Comparison of ENCODE assay signal across 21 cellular contexts in genomic region chr7:82760831-82761230, GRCh38.
"Had no signal": no experiment of that assay in that cellular context is flagged by ENCODE, and none has a peak within 500 bp of the region (broad histone marks: within the 10 kb centered on the region; RNA-seq: fewer than 3 reads in every experiment).

No MANE protein-coding gene starts in this region.

- H3K4me1 ChIP-seq: psoas muscle, right atrium auricular region, tibial artery had no signal

- H3K36me3 ChIP-seq: ovary, right atrium auricular region, tibial artery had no signal

- ATAC-seq: activated naive CD8-positive, alpha-beta T cell treated with anti-CD3 and anti-CD28 coated beads, Interleukin-2, amount 50 U/mL, for 24 hours; left ventricle myocardium superior; natural killer cell treated with Interleukin-12 subunit alpha and Interleukin-12 subunit beta and Interleukin-15 and Interleukin-18, amount 100 ng/mL, for 72 hours; psoas muscle; stimulated activated naive CD8-positive, alpha-beta T cell treated with anti-CD3 and anti-CD28 coated beads, Interleukin-15, amount 100 ng/mL, for 72 hours had no signal

- H3K27me3 Mint-ChIP-seq: activated B cell treated with CpG ODN at 0.5 μM for 24 hours; activated CD4-positive, alpha-beta memory T cell treated with anti-CD3 and anti-CD28 coated beads for 36 hours; activated naive CD8-positive, alpha-beta T cell treated with anti-CD3 and anti-CD28 coated beads, Interleukin-2, amount 50 U/mL, for 24 hours; brain; dendritic cell treated with granulocyte-macrophage colony-stimulating factor and Interleukin-4, amounts not matched to agents 40 ng/mL and 50 ng/mL, for 4 days; natural killer cell treated with Interleukin-12 subunit alpha and Interleukin-12 subunit beta and Interleukin-15 and Interleukin-18, amount 100 ng/mL, for 72 hours had no signal

- H3K27me3 ChIP-seq: ovary, right atrium auricular region, tibial artery had no signal

- H3K27ac Mint-ChIP-seq: activated B cell treated with CpG ODN at 0.5 μM for 24 hours; activated CD4-positive, alpha-beta memory T cell treated with anti-CD3 and anti-CD28 coated beads for 36 hours; activated naive CD8-positive, alpha-beta T cell treated with anti-CD3 and anti-CD28 coated beads, Interleukin-2, amount 50 U/mL, for 24 hours; brain; dendritic cell treated with granulocyte-macrophage colony-stimulating factor and Interleukin-4, amounts not matched to agents 40 ng/mL and 50 ng/mL, for 4 days; natural killer cell treated with Interleukin-12 subunit alpha and Interleukin-12 subunit beta and Interleukin-15 and Interleukin-18, amount 100 ng/mL, for 72 hours; stimulated activated naive CD8-positive, alpha-beta T cell treated with anti-CD3 and anti-CD28 coated beads, Interleukin-15, amount 100 ng/mL, for 72 hours had no signal

- H3K9me3 ChIP-seq: ovary, psoas muscle, right atrium auricular region, tibial artery had no signal

- H3K4me1 Mint-ChIP-seq: activated B cell treated with CpG ODN at 0.5 μM for 24 hours; activated naive CD8-positive, alpha-beta T cell treated with anti-CD3 and anti-CD28 coated beads, Interleukin-2, amount 50 U/mL, for 24 hours; stimulated activated naive CD8-positive, alpha-beta T cell treated with anti-CD3 and anti-CD28 coated beads, Interleukin-15, amount 100 ng/mL, for 72 hours had no signal

- H3K9me3 Mint-ChIP-seq: activated CD4-positive, alpha-beta memory T cell treated with anti-CD3 and anti-CD28 coated beads for 36 hours; activated naive CD8-positive, alpha-beta T cell treated with anti-CD3 and anti-CD28 coated beads, Interleukin-2, amount 50 U/mL, for 24 hours; brain; dendritic cell treated with granulocyte-macrophage colony-stimulating factor and Interleukin-4, amounts not matched to agents 40 ng/mL and 50 ng/mL, for 4 days had no signal

- H3K36me3 Mint-ChIP-seq: activated CD4-positive, alpha-beta memory T cell treated with anti-CD3 and anti-CD28 coated beads for 36 hours; brain had no signal

- H3K4me3 Mint-ChIP-seq: activated B cell treated with CpG ODN at 0.5 μM for 24 hours; activated CD4-positive, alpha-beta memory T cell treated with anti-CD3 and anti-CD28 coated beads for 36 hours; activated naive CD8-positive, alpha-beta T cell treated with anti-CD3 and anti-CD28 coated beads, Interleukin-2, amount 50 U/mL, for 24 hours; brain; dendritic cell treated with granulocyte-macrophage colony-stimulating factor and Interleukin-4, amounts not matched to agents 40 ng/mL and 50 ng/mL, for 4 days; natural killer cell treated with Interleukin-12 subunit alpha and Interleukin-12 subunit beta and Interleukin-15 and Interleukin-18, amount 100 ng/mL, for 72 hours; stimulated activated naive CD8-positive, alpha-beta T cell treated with anti-CD3 and anti-CD28 coated beads, Interleukin-15, amount 100 ng/mL, for 72 hours had no signal

- DNase-seq: activated B cell treated with CpG ODN at 0.5 μM for 24 hours; activated CD4-positive, alpha-beta memory T cell treated with anti-CD3 and anti-CD28 coated beads for 36 hours; activated CD4-positive, alpha-beta T cell treated with anti-CD3 and anti-CD28 coated beads for 4 hours; activated effector memory CD4-positive, alpha-beta T cell treated with anti-CD3 and anti-CD28 coated beads, Interleukin-2, amount 50 U/mL, for 16 hours; activated naive CD4-positive, alpha-beta T cell treated with anti-CD3 and anti-CD28 coated beads, Interleukin-2, amount 50 U/mL, for 16 hours; activated naive CD8-positive, alpha-beta T cell treated with anti-CD3 and anti-CD28 coated beads, Interleukin-2, amount 50 U/mL, for 24 hours; caudate nucleus; effector CD4-positive, alpha-beta T cell; left ventricle myocardium superior; mammary epithelial cell; ovary; psoas muscle; stimulated activated CD4-positive, alpha-beta T cell treated with anti-CD3 and anti-CD28 coated beads, Interleukin-12 subunit alpha, Interleukin-12 subunit beta, amount 100 ng/mL, for 4 hours; stimulated activated CD4-positive, alpha-beta T cell treated with anti-CD3 and anti-CD28 coated beads, Interleukin-4, amount 100 ng/mL, for 4 hours; stimulated activated naive CD8-positive, alpha-beta T cell treated with anti-CD3 and anti-CD28 coated beads, Interleukin-15, amount 100 ng/mL, for 72 hours; T-helper 1 cell; tibial artery had no signal

- H3K27ac ChIP-seq: ovary, psoas muscle, right atrium auricular region, tibial artery had no signal

- H3K4me3 ChIP-seq: ovary, psoas muscle, right atrium auricular region, tibial artery had no signal
